In genomic region chr2:3594493-3595281, GRCh38 we compare ENCODE assay signal across 11 cellular contexts. TPM values are rescaled to one million over a fixed set of nuclear protein-coding genes. Genes with fewer than 3 reads are reported as not detected.
A peak's percentile ranks its signal among the peaks of the same experiment; 100 is the strongest.
DNase-seq lines count a peak whose midpoint lies in the region; ATAC-seq and TF ChIP-seq lines count a peak whose summit lies in the region.
"Had no signal": no experiment of that assay in that cellular context is flagged by ENCODE, and none has a peak within 500 bp of the region (broad histone marks: within the 10 kb centered on the region; RNA-seq: fewer than 3 reads in every experiment).

Gene COLEC11, plus strand, starts transcription at chr2:3595112. Its CDS starts 9,229 bp downstream, at chr2:3604341.

- H3K79me2 ChIP-seq in hepatocyte = no peaks in the 10 kb centered on the region

- WGBS in hepatocyte (ENCODE audit: low lambda C conversion rate, missing lambda C conversion rate) = 47% methylated on average over 40 of the region's 40 CpGs

- H3K36me3 ChIP-seq in hepatocyte (replicated peaks; ENCODE audit: insufficient read depth, low read depth) (no peaks in the 10 kb centered on the region), rectal smooth muscle tissue (ENCODE audit: control insufficient read depth, insufficient read depth, low read length) (no peaks in the 10 kb centered on the region)

- peak within 1 kb of the TSS; percentile 49 for H2AFZ ChIP-seq in hepatocyte

- H3K27ac ChIP-seq in hepatocyte = peak within 1 kb of the TSS; percentile 10
- H3K27ac ChIP-seq in rectal smooth muscle tissue (ENCODE audit: low read depth, low read length) = peak within 1 kb of the TSS; percentile 14

- no peaks in the 10 kb centered on the region for H3K9me2 ChIP-seq in hepatocyte (replicated peaks; ENCODE audit: insufficient read depth)

- peak within 1 kb of the TSS; percentile 71 for H3K4me2 ChIP-seq in hepatocyte

- no peaks in the 10 kb centered on the region for H3K9me3 ChIP-seq in hepatocyte (ENCODE audit: low read depth)

- H4K20me1 ChIP-seq in hepatocyte (ENCODE audit: insufficient read depth, poor library complexity, severe bottlenecking) = no peaks in the 10 kb centered on the region

- DNase-seq in D341Med (ENCODE audit: low spot score) (peak; percentile 27), astrocyte of the hippocampus (ENCODE audit: low read depth, low spot score) (peak; percentile 41), hepatocyte (ENCODE audit: low spot score) (peak; percentile 62), DMS114 treated with DMSO at 0.1 percent for 48 hours (lab: John Stamatoyannopoulos, UW; ENCODE audit: unreplicated experiment) (no peak), NCI-H510A (lab: John Stamatoyannopoulos, UW) (no peak)
- no peak for DNase-seq in stimulated activated CD4-positive, alpha-beta T cell treated with anti-CD3 and anti-CD28 coated beads, Interleukin-12 subunit alpha, Interleukin-12 subunit beta, amount 100 ng/mL, for 4 hours
- DNase-seq: activated naive CD8-positive, alpha-beta T cell treated with anti-CD3 and anti-CD28 coated beads, Interleukin-2, amount 10 ng/mL, durations not matched to agents 7 days and 5 days; NCI-H1105 had no signal

- TF ChIP-seq CTCF in hepatocyte (IDR thresholded peaks at IDR 0.05; ENCODE audit: poor library complexity) = peak; percentile 32

- H3K4me3 ChIP-seq in hepatocyte (no peak within 1 kb of the TSS), rectal smooth muscle tissue (ENCODE audit: low read length) (peak within 1 kb of the TSS; percentile 15)

- H3K27me3 ChIP-seq in hepatocyte (no peaks in the 10 kb centered on the region), rectal smooth muscle tissue (ENCODE audit: control insufficient read depth, insufficient read depth, low read length) (no peaks in the 10 kb centered on the region)

- no peak within 1 kb of the TSS for H3K9ac ChIP-seq in rectal smooth muscle tissue (ENCODE audit: low read length)

- no peak for ATAC-seq in HG03097 (IDR thresholded peaks at IDR 0.05; ENCODE audit: low FRiP score, unreplicated experiment)
- ATAC-seq: activated CD4-positive, CD25-positive, alpha-beta regulatory T cell treated with anti-CD3 and anti-CD28 coated beads, Interleukin-2, amount 50 U/mL, for 24 hours had no signal

- peaks cover 6% of the 10 kb centered on the region for H3K4me1 ChIP-seq in hepatocyte (ENCODE audit: insufficient read depth)
- no peaks in the 10 kb centered on the region for H3K4me1 ChIP-seq in rectal smooth muscle tissue (ENCODE audit: control insufficient read depth, insufficient read depth, low read length)

RNA-seq across cellular contexts. Expression of gene COLEC11, which starts in this region (rescaled TPM):
- 22.6 TPM in 2 replicates for total RNA-seq in hepatocyte
- 20.9 and 21.5 TPM in 2 replicates for polyA plus RNA-seq in hepatocyte

Comparison
In these comparisons a context has a peak if more than half of its experiments do, and no peak if none do; other contexts are left out.
1. DNase-seq: peak in D341Med (single experiment), astrocyte of the hippocampus (single experiment) and hepatocyte (single experiment); none in DMS114 treated with DMSO at 0.1 percent for 48 hours (single experiment), NCI-H510A (single experiment) and stimulated activated CD4-positive, alpha-beta T cell treated with anti-CD3 and anti-CD28 coated beads, Interleukin-12 subunit alpha, Interleukin-12 subunit beta, amount 100 ng/mL, for 4 hours (single experiment).